ENCODE assay signal across 14 cellular contexts in genomic region chr6:39251406-39251805, GRCh38. TPM values are rescaled to one million over a fixed set of nuclear protein-coding genes. Genes with fewer than 3 reads are reported as not detected.
DNase-seq lines count a peak whose midpoint lies in the region; ATAC-seq and TF ChIP-seq lines count a peak whose summit lies in the region.
"Had no signal": no experiment of that assay in that cellular context is flagged by ENCODE, and none has a peak within 500 bp of the region (broad histone marks: within the 10 kb centered on the region; RNA-seq: fewer than 3 reads in every experiment).

No MANE protein-coding gene starts in this region.

- H3K27ac ChIP-seq in transverse colon: no peak overlapping the region
- H3K27ac ChIP-seq: esophagus squamous epithelium, thyroid gland had no signal

- 30 to 33% methylated on average over 3 to 8 of the region's 8 CpGs for WGBS in transverse colon (ENCODE audit: low coverage in 1 of 2), 2 donors

- no peak for TF ChIP-seq POLR2A in transverse colon (IDR thresholded peaks at IDR 0.05)

- H3K4me1 ChIP-seq in transverse colon: peaks cover 0 to 3% (median 0%) of the 10 kb centered on the region in 4 donors

- no peaks in the 10 kb centered on the region for H3K27me3 ChIP-seq in kidney epithelial cell (ENCODE audit: control insufficient read depth, insufficient read depth, low read length)
- H3K27me3 ChIP-seq in transverse colon: no peaks in the 10 kb centered on the region
- H3K27me3 ChIP-seq: thyroid gland had no signal

- DNase-seq in NCI-H524 (lab: John Stamatoyannopoulos, UW): peak; percentile 30 to 62
- no peak for DNase-seq in NCI-H524 treated with DMSO at 0.1 percent for 48 hours (lab: John Stamatoyannopoulos, UW)
- peak; percentile 97 for DNase-seq in NCI-H510A treated with DMSO at 0.1 percent for 48 hours (lab: John Stamatoyannopoulos, UW)
- DNase-seq in kidney epithelial cell (ENCODE audit: low read depth): peak; percentile 29
- peak; percentile 41 for DNase-seq in transverse colon
- DNase-seq in H4 (ENCODE audit: low spot score): no peak
- DNase-seq in globus pallidus (ENCODE audit: low spot score): no peak
- DNase-seq: activated effector memory CD4-positive, alpha-beta T cell treated with Interleukin-2 at 50 U/mL for 16 hours; CD4-positive, CD25-positive, alpha-beta regulatory T cell; esophagus squamous epithelium; MV-4-11; stimulated activated CD4-positive, alpha-beta T cell treated with anti-CD3 and anti-CD28 coated beads, Interleukin-4, amount 100 ng/mL, for 1 hour had no signal

- TF ChIP-seq EP300 in transverse colon (IDR thresholded peaks at IDR 0.05; ENCODE audit: low read depth): no peak

- TF ChIP-seq CTCF in kidney epithelial cell (IDR thresholded peaks at IDR 0.05; ENCODE audit: insufficient read depth, low read length, poor library complexity, severe bottlenecking): no peak
- no peak for TF ChIP-seq CTCF in transverse colon (IDR thresholded peaks at IDR 0.05)

- in situ Hi-C loops in transverse colon (cut with MboI; ENCODE audit: low pct_ligation_motif_present in 1 of 4, low pct_unique_long_range_greater_than_20kb in 1 of 4, low sequenced_read_pairs in 3 of 4): no loop called here

- H3K36me3 ChIP-seq in kidney epithelial cell (ENCODE audit: control insufficient read depth, insufficient read depth, low read length): no peaks in the 10 kb centered on the region
- H3K36me3 ChIP-seq in transverse colon: no peaks in the 10 kb centered on the region
- H3K36me3 ChIP-seq: esophagus squamous epithelium, thyroid gland had no signal

- H3K4me3 ChIP-seq in kidney epithelial cell (ENCODE audit: low read depth, low read length): no peak overlapping the region
- no peak overlapping the region for H3K4me3 ChIP-seq in transverse colon
- H3K4me3 ChIP-seq: esophagus squamous epithelium, thyroid gland had no signal

- H3K9me3 ChIP-seq in transverse colon: no peaks in the 10 kb centered on the region
- H3K9me3 ChIP-seq: esophagus squamous epithelium, thyroid gland had no signal

- ATAC-seq in GM19023 (IDR thresholded peaks at IDR 0.05; ENCODE audit: unreplicated experiment): no peak

- intact Hi-C loops in transverse colon (cut with DNase I; ENCODE audit: low total_unique reads): no loop called here

RNA-seq across cellular contexts. Expression of gene KCNK5, which starts 22.1 kb away (rescaled TPM):
- total RNA-seq in kidney epithelial cell (2.1 and 2.3 TPM in 2 replicates), transverse colon (10 to 100 TPM in 3 of 4 donors, 1 to 10 TPM in 1; 9.6 to 86.0 (median 64.5) TPM)
- total RNA-seq in H4 (2014; rRNA removed; shearing (Covaris generic)): 0.58 TPM in 2 replicates

Comparison
In these comparisons a context has a peak if more than half of its experiments do, and no peak if none do; other contexts are left out.
1. DNase-seq: peak in NCI-H524 (2 of 2), NCI-H510A treated with DMSO at 0.1 percent for 48 hours (single experiment), kidney epithelial cell (single experiment) and transverse colon (single experiment); none in NCI-H524 treated with DMSO at 0.1 percent for 48 hours (single experiment), H4 (single experiment) and globus pallidus (single experiment).